Comparison of ENCODE assay signal across 8 cellular contexts in genomic region chr1:50750021-50750619, GRCh38.
DNase-seq lines count a peak whose midpoint lies in the region; ATAC-seq, FAIRE-seq and TF ChIP-seq lines count a peak whose summit lies in the region.

No MANE protein-coding gene starts in this region.

- H3K36me3 ChIP-seq in SJCRH30, result peaks cover 3% of the 10 kb centered on the region; the same call in 1 of the 2 replicates

- no peak for TF ChIP-seq EP300 in A549 (IDR thresholded peaks at IDR 0.05)

- TF ChIP-seq RAD21 in A549 (conservative IDR thresholded peaks at IDR 0.05 in 1 of 2, IDR thresholded peaks at IDR 0.05 in 1 of 2), result peak; percentile 50 to 51

- POLR2A ChIA-PET in A549 (lab: Yijun Ruan, JAX), result no interaction called here

- peaks cover 3% of the 10 kb centered on the region for H3K36me3 Mint-ChIP-seq in activated CD4-positive, alpha-beta T cell treated with anti-CD3 and anti-CD28 coated beads, Interleukin-2, amount 10 ng/mL, durations not matched to agents 24 days and 14 days (ENCODE audit: low read depth)

- H3K27ac Mint-ChIP-seq in activated CD4-positive, alpha-beta T cell treated with anti-CD3 and anti-CD28 coated beads, Interleukin-2, amount 10 ng/mL, durations not matched to agents 24 days and 14 days, result no peak overlapping the region

- no peaks in the 10 kb centered on the region for H3K27me3 ChIP-seq in SJCRH30

- H3K4me2 ChIP-seq in A549, result no peak overlapping the region

- H3K4me3 ChIP-seq in A549, result no peak overlapping the region
- no peak overlapping the region for H3K4me3 ChIP-seq in SJCRH30

- peaks cover 6% of the 10 kb centered on the region for H3K9me3 Mint-ChIP-seq in activated CD4-positive, alpha-beta T cell treated with anti-CD3 and anti-CD28 coated beads, Interleukin-2, amount 10 ng/mL, durations not matched to agents 24 days and 14 days

- intact Hi-C loops in activated CD4-positive, alpha-beta T cell treated with anti-CD3 and anti-CD28 coated beads, Interleukin-2, amount 10 ng/mL, durations not matched to agents 24 days and 14 days (cut with micrococcal nuclease), result no loop called here

- FAIRE-seq in A549 (lab: Jason Lieb, UNC), result no peak
- peak; percentile 30 for FAIRE-seq in GM12892 (lab: Jason Lieb, UNC)

- H3K9me3 ChIP-seq in A549, result no peaks in the 10 kb centered on the region
- H3K9me3 ChIP-seq in SJCRH30 (replicated peaks), result no peaks in the 10 kb centered on the region

- ATAC-seq in A549, result peak; percentile 64 to 83; a peak in 4 of 6 replicates
- no peak for ATAC-seq in HG03442 (IDR thresholded peaks at IDR 0.05; ENCODE audit: unreplicated experiment)

- no peaks in the 10 kb centered on the region for H3K27me3 Mint-ChIP-seq in activated CD4-positive, alpha-beta T cell treated with anti-CD3 and anti-CD28 coated beads, Interleukin-2, amount 10 ng/mL, durations not matched to agents 24 days and 14 days

- no peaks in the 10 kb centered on the region for H3K4me1 Mint-ChIP-seq in activated CD4-positive, alpha-beta T cell treated with anti-CD3 and anti-CD28 coated beads, Interleukin-2, amount 10 ng/mL, durations not matched to agents 24 days and 14 days

- H3K27ac ChIP-seq in A549, result no peak overlapping the region
- H3K27ac ChIP-seq in SJCRH30, result no peak overlapping the region

- H3K4me3 Mint-ChIP-seq in activated CD4-positive, alpha-beta T cell treated with anti-CD3 and anti-CD28 coated beads, Interleukin-2, amount 10 ng/mL, durations not matched to agents 24 days and 14 days, result no peak overlapping the region

- 48% methylated on average over 2 of the region's 2 CpGs for WGBS in A549 (ENCODE audit: missing lambda C conversion rate)

- peak; percentile 60 for TF ChIP-seq CTCF in A549 (IDR thresholded peaks at IDR 0.05)

- H3K4me1 ChIP-seq in A549, result no peaks in the 10 kb centered on the region
- no peaks in the 10 kb centered on the region for H3K4me1 ChIP-seq in SJCRH30

- TF ChIP-seq POLR2A in A549 (IDR thresholded peaks at IDR 0.05; ENCODE audit: low read length) (no peak), GM12892 (IDR thresholded peaks at IDR 0.05; ENCODE audit: low read depth, low read length) (no peak)

- DNase-seq in A549 (ENCODE audit: low read depth in 1 of 2, low spot score in 1 of 2) (peak; percentile 35 to 53), GM12892 (ENCODE audit: insufficient read length) (no peak), SJCRH30 (peak; percentile 22 to 60), germinal center (ENCODE audit: low spot score) (peak; percentile 10), cortex of kidney (lab: John Stamatoyannopoulos, UW) (no peak)
- DNase-seq in activated CD4-positive, alpha-beta T cell treated with anti-CD3 and anti-CD28 coated beads, Interleukin-2, amount 10 ng/mL, durations not matched to agents 24 days and 14 days, result no peak
- no peak for DNase-seq in activated CD4-positive, alpha-beta T cell treated with anti-CD3 and anti-CD28 coated beads, Interleukin-2, amount 50 U/mL, for 4 hours

- CTCF ChIA-PET in A549 (lab: Yijun Ruan, JAX), result interaction anchor here (0.7 to 1.4 kb wide), 6 partner anchors 9 to 439 kb away, joined by 3 to 4 read pairs (median 3); no protein-coding TSS in a partner anchor

TF ChIP-seq in A549, 52 proteins besides CTCF, POLR2A, EP300 and RAD21:
- peak; percentile 30; the same call in 1 of the 3 replicates for TF ChIP-seq SMC3 (IDR thresholded peaks at IDR 0.05)
- no peak for TF ChIP-seq BCL3 (IDR thresholded peaks at IDR 0.05)

Comparison
In these comparisons a context has a peak if more than half of its experiments do, and no peak if none do; other contexts are left out.
1. DNase-seq: peak in A549 (2 of 2), SJCRH30 (2 of 2) and germinal center (single experiment); none in GM12892 (single experiment), activated CD4-positive, alpha-beta T cell treated with anti-CD3 and anti-CD28 coated beads, Interleukin-2, amount 10 ng/mL, durations not matched to agents 24 days and 14 days (single experiment), activated CD4-positive, alpha-beta T cell treated with anti-CD3 and anti-CD28 coated beads, Interleukin-2, amount 50 U/mL, for 4 hours (0 of 2) and cortex of kidney (single experiment).